1 cellular context compared by ENCODE assay signal in the genomic region with DNA sequence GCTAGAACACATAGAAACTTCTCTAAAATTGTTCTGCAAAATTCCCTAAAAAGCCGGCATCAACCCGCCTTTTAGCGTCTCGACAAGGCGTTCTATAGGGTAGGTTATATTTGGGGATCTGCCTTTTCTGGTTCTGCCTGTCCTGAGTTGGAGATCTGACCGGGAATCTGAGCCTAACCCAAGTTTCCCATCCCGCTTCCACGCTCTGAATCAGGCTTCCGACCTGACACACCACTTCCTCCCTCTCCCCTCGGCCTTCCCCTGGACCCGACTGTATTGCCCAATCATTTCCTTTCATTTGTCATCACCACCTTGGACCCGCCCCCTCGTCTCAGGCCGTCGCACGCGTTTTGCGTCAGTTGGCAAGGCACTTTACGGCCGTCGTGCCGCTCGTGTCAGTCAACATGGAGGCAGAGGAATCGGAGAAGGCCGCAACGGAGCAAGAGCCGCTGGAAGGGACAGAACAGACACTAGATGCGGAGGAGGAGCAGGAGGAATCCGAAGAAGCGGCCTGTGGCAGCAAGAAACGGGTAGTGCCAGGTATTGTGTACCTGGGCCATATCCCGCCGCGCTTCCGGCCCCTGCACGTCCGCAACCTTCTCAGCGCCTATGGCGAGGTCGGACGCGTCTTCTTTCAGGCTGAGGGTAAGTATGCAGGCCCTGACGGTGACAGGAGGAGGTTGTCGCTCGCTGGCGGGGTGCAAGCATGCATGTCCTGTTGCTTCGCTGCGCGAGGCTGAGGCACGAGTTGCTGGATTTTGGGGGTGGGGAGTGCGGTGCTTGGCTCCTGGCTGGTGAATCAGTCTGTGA.
TF ChIP-seq lines count a peak whose summit lies in the region.

A gene (plus strand): TSS at position 375 of the 810 bp plus-strand sequence. CDS start 30 bp downstream, at position 405.

TF ChIP-seq in HepG2, 621 proteins besides CTCF, POLR2A, EP300 and RAD21 (continued from another document):
- TF ChIP-seq, protein P1, sequence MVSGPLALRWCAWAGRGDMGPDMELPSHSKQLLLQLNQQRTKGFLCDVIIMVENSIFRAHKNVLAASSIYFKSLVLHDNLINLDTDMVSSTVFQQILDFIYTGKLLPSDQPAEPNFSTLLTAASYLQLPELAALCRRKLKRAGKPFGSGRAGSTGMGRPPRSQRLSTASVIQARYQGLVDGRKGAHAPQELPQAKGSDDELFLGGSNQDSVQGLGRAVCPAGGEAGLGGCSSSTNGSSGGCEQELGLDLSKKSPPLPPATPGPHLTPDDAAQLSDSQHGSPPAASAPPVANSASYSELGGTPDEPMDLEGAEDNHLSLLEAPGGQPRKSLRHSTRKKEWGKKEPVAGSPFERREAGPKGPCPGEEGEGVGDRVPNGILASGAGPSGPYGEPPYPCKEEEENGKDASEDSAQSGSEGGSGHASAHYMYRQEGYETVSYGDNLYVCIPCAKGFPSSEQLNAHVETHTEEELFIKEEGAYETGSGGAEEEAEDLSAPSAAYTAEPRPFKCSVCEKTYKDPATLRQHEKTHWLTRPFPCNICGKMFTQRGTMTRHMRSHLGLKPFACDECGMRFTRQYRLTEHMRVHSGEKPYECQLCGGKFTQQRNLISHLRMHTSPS (CRISPR knock-in tag; IDR thresholded peaks at IDR 0.05; ENCODE audit: low read depth), result peak; percentile 52; the same call in 1 of the 2 replicates
- no peak for TF ChIP-seq FOXP1 (IDR thresholded peaks at IDR 0.05)
- peak; percentile 70 for TF ChIP-seq FOXP1 (CRISPR knock-in tag; IDR thresholded peaks at IDR 0.05)
- TF ChIP-seq, protein P2, sequence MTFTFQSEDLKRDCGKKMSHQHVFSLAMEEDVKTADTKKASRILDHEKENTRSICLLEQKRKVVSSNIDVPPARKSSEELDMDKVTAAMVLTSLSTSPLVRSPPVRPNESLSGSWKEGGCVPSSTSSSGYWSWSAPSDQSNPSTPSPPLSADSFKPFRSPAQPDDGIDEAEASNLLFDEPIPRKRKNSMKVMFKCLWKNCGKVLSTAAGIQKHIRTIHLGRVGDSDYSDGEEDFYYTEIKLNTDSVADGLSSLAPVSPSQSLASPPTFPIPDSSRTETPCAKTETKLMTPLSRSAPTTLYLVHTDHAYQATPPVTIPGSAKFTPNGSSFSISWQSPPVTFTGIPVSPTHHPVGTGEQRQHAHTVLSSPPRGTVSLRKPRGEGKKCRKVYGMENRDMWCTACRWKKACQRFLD (CRISPR knock-in tag; IDR thresholded peaks at IDR 0.05; ENCODE audit: borderline replicate concordance), result peak; percentile 71; the same call in 1 of the 2 replicates
- peak; percentile 100 for TF ChIP-seq SPEN (CRISPR knock-in tag; IDR thresholded peaks at IDR 0.05; ENCODE audit: low read depth)
- peak; percentile 81 for TF ChIP-seq NFYB (CRISPR knock-in tag; IDR thresholded peaks at IDR 0.05)
- TF ChIP-seq ZNF773 (CRISPR knock-in tag; IDR thresholded peaks at IDR 0.05; ENCODE audit: borderline replicate concordance), result no peak
- TF ChIP-seq, protein P3, sequence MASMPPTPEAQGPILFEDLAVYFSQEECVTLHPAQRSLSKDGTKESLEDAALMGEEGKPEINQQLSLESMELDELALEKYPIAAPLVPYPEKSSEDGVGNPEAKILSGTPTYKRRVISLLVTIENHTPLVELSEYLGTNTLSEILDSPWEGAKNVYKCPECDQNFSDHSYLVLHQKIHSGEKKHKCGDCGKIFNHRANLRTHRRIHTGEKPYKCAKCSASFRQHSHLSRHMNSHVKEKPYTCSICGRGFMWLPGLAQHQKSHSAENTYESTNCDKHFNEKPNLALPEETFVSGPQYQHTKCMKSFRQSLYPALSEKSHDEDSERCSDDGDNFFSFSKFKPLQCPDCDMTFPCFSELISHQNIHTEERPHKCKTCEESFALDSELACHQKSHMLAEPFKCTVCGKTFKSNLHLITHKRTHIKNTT (CRISPR knock-in tag; IDR thresholded peaks at IDR 0.05), result no peak
- peak; percentile 82 for TF ChIP-seq ISL2 (CRISPR knock-in tag; IDR thresholded peaks at IDR 0.05)
- TF ChIP-seq TOE1 (CRISPR knock-in tag; IDR thresholded peaks at IDR 0.05), result peak; percentile 91; the same call in 1 of the 2 replicates
- 0 out of 4 replicates have a peak, but pooled peaks of 1 of the 2 experiments have one; percentile 35 for TF ChIP-seq MAFK (conservative IDR thresholded peaks at IDR 0.05 in 1 of 2, IDR thresholded peaks at IDR 0.05 in 1 of 2; ENCODE audit: low read length in 2 of 2)
- peak; percentile 97 for TF ChIP-seq THAP11 (CRISPR knock-in tag; IDR thresholded peaks at IDR 0.05)
- TF ChIP-seq RFX1 (IDR thresholded peaks at IDR 0.05), result no peak
- peak; percentile 93 for TF ChIP-seq PCBP1 (IDR thresholded peaks at IDR 0.05; ENCODE audit: borderline replicate concordance, low read depth, low read length)
- peak; percentile 100 for TF ChIP-seq SAP130 (CRISPR knock-in tag; IDR thresholded peaks at IDR 0.05; ENCODE audit: low read depth)
- TF ChIP-seq ARNT2 (CRISPR knock-in tag; IDR thresholded peaks at IDR 0.05; ENCODE audit: low read depth), result peak; percentile 92
- TF ChIP-seq, protein P4, sequence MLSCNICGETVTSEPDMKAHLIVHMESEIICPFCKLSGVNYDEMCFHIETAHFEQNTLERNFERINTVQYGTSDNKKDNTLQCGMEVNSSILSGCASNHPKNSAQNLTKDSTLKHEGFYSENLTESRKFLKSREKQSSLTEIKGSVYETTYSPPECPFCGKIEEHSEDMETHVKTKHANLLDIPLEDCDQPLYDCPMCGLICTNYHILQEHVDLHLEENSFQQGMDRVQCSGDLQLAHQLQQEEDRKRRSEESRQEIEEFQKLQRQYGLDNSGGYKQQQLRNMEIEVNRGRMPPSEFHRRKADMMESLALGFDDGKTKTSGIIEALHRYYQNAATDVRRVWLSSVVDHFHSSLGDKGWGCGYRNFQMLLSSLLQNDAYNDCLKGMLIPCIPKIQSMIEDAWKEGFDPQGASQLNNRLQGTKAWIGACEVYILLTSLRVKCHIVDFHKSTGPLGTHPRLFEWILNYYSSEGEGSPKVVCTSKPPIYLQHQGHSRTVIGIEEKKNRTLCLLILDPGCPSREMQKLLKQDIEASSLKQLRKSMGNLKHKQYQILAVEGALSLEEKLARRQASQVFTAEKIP (CRISPR knock-in tag; IDR thresholded peaks at IDR 0.05; ENCODE audit: borderline replicate concordance), result no peak
- TF ChIP-seq DR1 (CRISPR knock-in tag; IDR thresholded peaks at IDR 0.05), result peak; percentile 89
- TF ChIP-seq NFYC (CRISPR knock-in tag; IDR thresholded peaks at IDR 0.05), result peak; percentile 86
- TF ChIP-seq, protein P5, sequence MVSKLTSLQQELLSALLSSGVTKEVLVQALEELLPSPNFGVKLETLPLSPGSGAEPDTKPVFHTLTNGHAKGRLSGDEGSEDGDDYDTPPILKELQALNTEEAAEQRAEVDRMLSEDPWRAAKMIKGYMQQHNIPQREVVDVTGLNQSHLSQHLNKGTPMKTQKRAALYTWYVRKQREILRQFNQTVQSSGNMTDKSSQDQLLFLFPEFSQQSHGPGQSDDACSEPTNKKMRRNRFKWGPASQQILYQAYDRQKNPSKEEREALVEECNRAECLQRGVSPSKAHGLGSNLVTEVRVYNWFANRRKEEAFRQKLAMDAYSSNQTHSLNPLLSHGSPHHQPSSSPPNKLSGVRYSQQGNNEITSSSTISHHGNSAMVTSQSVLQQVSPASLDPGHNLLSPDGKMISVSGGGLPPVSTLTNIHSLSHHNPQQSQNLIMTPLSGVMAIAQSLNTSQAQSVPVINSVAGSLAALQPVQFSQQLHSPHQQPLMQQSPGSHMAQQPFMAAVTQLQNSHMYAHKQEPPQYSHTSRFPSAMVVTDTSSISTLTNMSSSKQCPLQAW (CRISPR knock-in tag; IDR thresholded peaks at IDR 0.05), result peak; percentile 99
- no peak for TF ChIP-seq SUZ12 (IDR thresholded peaks at IDR 0.05; ENCODE audit: low read depth, low read length)
- TF ChIP-seq ZNF33A (CRISPR knock-in tag; IDR thresholded peaks at IDR 0.05; ENCODE audit: borderline replicate concordance), result peak; percentile 81; the same call in 1 of the 2 replicates
- TF ChIP-seq ZNF781 (CRISPR knock-in tag; IDR thresholded peaks at IDR 0.05; ENCODE audit: borderline replicate concordance, not compliant biosample characterization), result peak; percentile 97
- 0 out of 2 replicates have a peak, but pooled peaks have one; percentile 43 for TF ChIP-seq MYNN (CRISPR knock-in tag; IDR thresholded peaks at IDR 0.05; ENCODE audit: low read depth)
- TF ChIP-seq ZNF552 (CRISPR knock-in tag; IDR thresholded peaks at IDR 0.05; ENCODE audit: borderline replicate concordance), result peak; percentile 54; the same call in 1 of the 2 replicates
- TF ChIP-seq, protein P6, sequence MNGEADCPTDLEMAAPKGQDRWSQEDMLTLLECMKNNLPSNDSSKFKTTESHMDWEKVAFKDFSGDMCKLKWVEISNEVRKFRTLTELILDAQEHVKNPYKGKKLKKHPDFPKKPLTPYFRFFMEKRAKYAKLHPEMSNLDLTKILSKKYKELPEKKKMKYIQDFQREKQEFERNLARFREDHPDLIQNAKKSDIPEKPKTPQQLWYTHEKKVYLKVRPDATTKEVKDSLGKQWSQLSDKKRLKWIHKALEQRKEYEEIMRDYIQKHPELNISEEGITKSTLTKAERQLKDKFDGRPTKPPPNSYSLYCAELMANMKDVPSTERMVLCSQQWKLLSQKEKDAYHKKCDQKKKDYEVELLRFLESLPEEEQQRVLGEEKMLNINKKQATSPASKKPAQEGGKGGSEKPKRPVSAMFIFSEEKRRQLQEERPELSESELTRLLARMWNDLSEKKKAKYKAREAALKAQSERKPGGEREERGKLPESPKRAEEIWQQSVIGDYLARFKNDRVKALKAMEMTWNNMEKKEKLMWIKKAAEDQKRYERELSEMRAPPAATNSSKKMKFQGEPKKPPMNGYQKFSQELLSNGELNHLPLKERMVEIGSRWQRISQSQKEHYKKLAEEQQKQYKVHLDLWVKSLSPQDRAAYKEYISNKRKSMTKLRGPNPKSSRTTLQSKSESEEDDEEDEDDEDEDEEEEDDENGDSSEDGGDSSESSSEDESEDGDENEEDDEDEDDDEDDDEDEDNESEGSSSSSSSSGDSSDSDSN (CRISPR knock-in tag; IDR thresholded peaks at IDR 0.05), result peak; percentile 85
- no peak for TF ChIP-seq FOXM1 (CRISPR knock-in tag; IDR thresholded peaks at IDR 0.05)
- peak; percentile 78; the same call in 1 of the 2 replicates for TF ChIP-seq ZNF232 (CRISPR knock-in tag; IDR thresholded peaks at IDR 0.05; ENCODE audit: borderline replicate concordance)
- TF ChIP-seq, protein P7, sequence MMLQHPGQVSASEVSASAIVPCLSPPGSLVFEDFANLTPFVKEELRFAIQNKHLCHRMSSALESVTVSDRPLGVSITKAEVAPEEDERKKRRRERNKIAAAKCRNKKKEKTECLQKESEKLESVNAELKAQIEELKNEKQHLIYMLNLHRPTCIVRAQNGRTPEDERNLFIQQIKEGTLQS (CRISPR knock-in tag; IDR thresholded peaks at IDR 0.05), result peak; percentile 62; the same call in 1 of the 2 replicates
- peak; percentile 97 for TF ChIP-seq ZNF614 (CRISPR knock-in tag; IDR thresholded peaks at IDR 0.05; ENCODE audit: borderline replicate concordance)
- no peak for TF ChIP-seq NCOA1 (CRISPR knock-in tag; IDR thresholded peaks at IDR 0.05)
- TF ChIP-seq ZNF124 (CRISPR knock-in tag; IDR thresholded peaks at IDR 0.05), result peak; percentile 95; the same call in 1 of the 2 replicates
- TF ChIP-seq ZNF546 (CRISPR knock-in tag; conservative IDR thresholded peaks at IDR 0.05), result no peak; the same call in 1 of the 2 replicates
- no peak for TF ChIP-seq ZNF296 (CRISPR knock-in tag; conservative IDR thresholded peaks at IDR 0.05)
- TF ChIP-seq SATB2 (CRISPR knock-in tag; IDR thresholded peaks at IDR 0.05), result no peak
- peak; percentile 98 for TF ChIP-seq TOPORS (CRISPR knock-in tag; IDR thresholded peaks at IDR 0.05)
- no peak for TF ChIP-seq SCMH1 (CRISPR knock-in tag; IDR thresholded peaks at IDR 0.05; ENCODE audit: borderline replicate concordance)
- TF ChIP-seq, protein P8, sequence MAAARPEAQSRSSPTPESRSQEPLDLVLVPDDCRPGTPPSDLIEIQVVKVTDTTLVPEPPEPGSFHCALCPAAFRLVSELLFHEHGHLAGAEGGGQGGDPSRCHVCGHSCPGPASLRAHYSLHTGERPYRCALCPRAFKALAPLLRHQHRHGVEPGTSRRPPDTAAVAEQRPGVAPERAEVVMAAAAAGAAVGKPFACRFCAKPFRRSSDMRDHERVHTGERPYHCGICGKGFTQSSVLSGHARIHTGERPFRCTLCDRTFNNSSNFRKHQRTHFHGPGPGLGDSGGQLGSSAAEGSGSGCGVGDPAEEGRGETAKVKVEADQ (CRISPR knock-in tag; IDR thresholded peaks at IDR 0.05; ENCODE audit: borderline replicate concordance), result peak; percentile 92
- 0 out of 2 replicates have a peak, but pooled peaks have one; percentile 33 for TF ChIP-seq SOX13 (IDR thresholded peaks at IDR 0.05)
- peak in 1 of 2 experiments; percentile 82; a peak in 2 of 4 replicates for TF ChIP-seq SOX13 (CRISPR knock-in tag; conservative IDR thresholded peaks at IDR 0.05 in 1 of 2, IDR thresholded peaks at IDR 0.05 in 1 of 2)
- TF ChIP-seq, protein P9, sequence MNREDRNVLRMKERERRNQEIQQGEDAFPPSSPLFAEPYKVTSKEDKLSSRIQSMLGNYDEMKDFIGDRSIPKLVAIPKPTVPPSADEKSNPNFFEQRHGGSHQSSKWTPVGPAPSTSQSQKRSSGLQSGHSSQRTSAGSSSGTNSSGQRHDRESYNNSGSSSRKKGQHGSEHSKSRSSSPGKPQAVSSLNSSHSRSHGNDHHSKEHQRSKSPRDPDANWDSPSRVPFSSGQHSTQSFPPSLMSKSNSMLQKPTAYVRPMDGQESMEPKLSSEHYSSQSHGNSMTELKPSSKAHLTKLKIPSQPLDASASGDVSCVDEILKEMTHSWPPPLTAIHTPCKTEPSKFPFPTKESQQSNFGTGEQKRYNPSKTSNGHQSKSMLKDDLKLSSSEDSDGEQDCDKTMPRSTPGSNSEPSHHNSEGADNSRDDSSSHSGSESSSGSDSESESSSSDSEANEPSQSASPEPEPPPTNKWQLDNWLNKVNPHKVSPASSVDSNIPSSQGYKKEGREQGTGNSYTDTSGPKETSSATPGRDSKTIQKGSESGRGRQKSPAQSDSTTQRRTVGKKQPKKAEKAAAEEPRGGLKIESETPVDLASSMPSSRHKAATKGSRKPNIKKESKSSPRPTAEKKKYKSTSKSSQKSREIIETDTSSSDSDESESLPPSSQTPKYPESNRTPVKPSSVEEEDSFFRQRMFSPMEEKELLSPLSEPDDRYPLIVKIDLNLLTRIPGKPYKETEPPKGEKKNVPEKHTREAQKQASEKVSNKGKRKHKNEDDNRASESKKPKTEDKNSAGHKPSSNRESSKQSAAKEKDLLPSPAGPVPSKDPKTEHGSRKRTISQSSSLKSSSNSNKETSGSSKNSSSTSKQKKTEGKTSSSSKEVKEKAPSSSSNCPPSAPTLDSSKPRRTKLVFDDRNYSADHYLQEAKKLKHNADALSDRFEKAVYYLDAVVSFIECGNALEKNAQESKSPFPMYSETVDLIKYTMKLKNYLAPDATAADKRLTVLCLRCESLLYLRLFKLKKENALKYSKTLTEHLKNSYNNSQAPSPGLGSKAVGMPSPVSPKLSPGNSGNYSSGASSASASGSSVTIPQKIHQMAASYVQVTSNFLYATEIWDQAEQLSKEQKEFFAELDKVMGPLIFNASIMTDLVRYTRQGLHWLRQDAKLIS (CRISPR knock-in tag; IDR thresholded peaks at IDR 0.05), result peak; percentile 93; the same call in 1 of the 2 replicates
